24 cellular contexts compared by ENCODE assay signal in the genomic region with DNA sequence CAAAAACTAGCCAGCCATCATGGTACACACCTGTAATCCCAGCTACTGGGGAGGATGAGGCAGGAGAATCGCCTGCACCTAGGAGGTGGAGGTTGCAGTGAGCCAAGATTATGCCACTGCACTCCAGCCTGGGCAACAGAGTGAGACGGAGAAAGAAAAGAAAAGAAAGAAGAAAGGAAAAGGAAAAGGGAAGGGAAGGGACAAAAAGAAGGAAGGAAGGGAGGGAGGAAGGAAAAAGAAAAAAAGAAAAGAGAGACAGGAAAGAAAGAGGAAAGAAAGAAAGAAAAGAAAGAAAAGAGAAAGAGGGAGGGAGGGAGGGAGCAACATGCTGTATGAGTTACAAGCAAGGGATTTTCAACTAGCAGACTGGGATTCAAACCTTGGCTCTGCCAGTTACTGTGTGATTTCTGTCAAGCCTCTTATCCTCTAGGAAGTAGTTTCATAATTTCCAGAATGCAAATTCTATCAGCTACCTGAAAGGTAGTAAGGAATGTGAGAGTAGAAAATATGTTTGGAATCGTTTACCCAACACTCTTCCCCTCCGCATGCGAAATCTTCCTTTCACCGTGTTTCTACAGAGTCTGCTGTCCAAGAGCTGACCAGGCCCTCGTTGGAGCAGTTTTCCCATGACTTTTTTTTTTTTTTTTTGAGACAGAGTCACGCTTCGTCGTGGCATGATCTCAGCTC.
"Had no signal": no experiment of that assay in that cellular context is flagged by ENCODE, and none has a peak within 500 bp of the region (broad histone marks: within the 10 kb centered on the region; RNA-seq: fewer than 3 reads in every experiment).

No MANE protein-coding gene starts in this region.

- H3K4me1 ChIP-seq: colonic mucosa, psoas muscle, transverse colon had no signal

- DNase-seq: cerebellar nuclear complex; colonic mucosa; effector CD8-positive, alpha-beta T cell; gastrocnemius medialis; kidney; left cardiac atrium; left ventricle myocardium superior; mesendoderm; naive B cell; psoas muscle; retina; sigmoid colon; stimulated activated CD4-positive, alpha-beta T cell treated with anti-CD3 and anti-CD28 coated beads, Interleukin-2, amount 100 ng/mL, for 24 hours; stimulated activated CD4-positive, alpha-beta T cell treated with anti-CD3 and anti-CD28 coated beads, Interleukin-4, amount 100 ng/mL, for 4 hours; stimulated activated naive CD4-positive, alpha-beta T cell; stomach; substantia nigra; transverse colon had no signal

- ATAC-seq: gastrocnemius medialis, left cardiac atrium, left ventricle myocardium superior, psoas muscle had no signal

- H3K27me3 ChIP-seq: colonic mucosa, esophagus muscularis mucosa, gastrocnemius medialis, sigmoid colon, stomach, transverse colon had no signal

- H2AFZ ChIP-seq: parathyroid adenoma had no signal

- H3K9me3 ChIP-seq: colonic mucosa, esophagus muscularis mucosa, gastrocnemius medialis, psoas muscle, sigmoid colon, stomach, thoracic aorta, transverse colon had no signal

- H3K27ac ChIP-seq: colonic mucosa, epithelial cell of prostate, esophagus muscularis mucosa, gastrocnemius medialis, parathyroid adenoma, psoas muscle, sigmoid colon, skin epidermis, stomach, thoracic aorta, transverse colon had no signal

- H3K9ac ChIP-seq: parathyroid adenoma had no signal

- H3K79me2 ChIP-seq: parathyroid adenoma had no signal

- H3K36me3 ChIP-seq: colonic mucosa, transverse colon had no signal

- H3K4me3 ChIP-seq: colonic mucosa, esophagus muscularis mucosa, gastrocnemius medialis, psoas muscle, sigmoid colon, skin epidermis, stomach, thoracic aorta, transverse colon had no signal

- FAIRE-seq: kidney, urothelium cell line had no signal
